Comparison of ENCODE assay signal across 9 cellular contexts in genomic region chr15:89893027-89893426, GRCh38. TPM values are rescaled to one million over a fixed set of nuclear protein-coding genes. Genes with fewer than 3 reads are reported as not detected.
DNase-seq lines count a peak whose midpoint lies in the region; ATAC-seq and TF ChIP-seq lines count a peak whose summit lies in the region.
"Had no signal": no experiment of that assay in that cellular context is flagged by ENCODE, and none has a peak within 500 bp of the region (broad histone marks: within the 10 kb centered on the region; RNA-seq: fewer than 3 reads in every experiment).

No MANE protein-coding gene starts in this region.

- no peak for ATAC-seq in GM18505 (IDR thresholded peaks at IDR 0.05; ENCODE audit: unreplicated experiment)
- no peak for ATAC-seq in GM19452 (IDR thresholded peaks at IDR 0.05; ENCODE audit: unreplicated experiment)
- ATAC-seq in HG03521 (IDR thresholded peaks at IDR 0.05; ENCODE audit: unreplicated experiment) = no peak

- H3K9me3 ChIP-seq in SJSA1 (replicated peaks) = no peaks in the 10 kb centered on the region
- H3K9me3 ChIP-seq in sigmoid colon = no peaks in the 10 kb centered on the region

- peak overlapping the region; percentile 80 for H3K4me3 ChIP-seq in GM12875 (ENCODE audit: low read depth, low read length)
- H3K4me3 ChIP-seq in SJSA1 = peak overlapping the region; percentile 69
- H3K4me3 ChIP-seq in sigmoid colon = peak overlapping the region; percentile 79 to 91 (median 80)

- WGBS in sigmoid colon, 2 donors = 14 to 29% methylated on average over 6 of the region's 6 CpGs

- no peak for TF ChIP-seq CTCF in GM12875 (IDR thresholded peaks at IDR 0.05; ENCODE audit: borderline replicate concordance, insufficient read depth, low read depth, low read length)
- TF ChIP-seq CTCF in sigmoid colon (IDR thresholded peaks at IDR 0.05) = no peak

- no peaks in the 10 kb centered on the region for H3K4me1 ChIP-seq in SJSA1 (replicated peaks)
- peaks cover 0 to 20% (median 15%) of the 10 kb centered on the region in 4 donors for H3K4me1 ChIP-seq in sigmoid colon

- intact Hi-C loops in sigmoid colon (cut with DNase I) = loop anchor here (2.0 to 10.0 kb wide), 2 partner anchors 108 to 342 kb away; partner anchors contain the start of genes CIB1, GDPGP1 and ZNF710
- intact Hi-C loops in head of caudate nucleus (cut with DNase I) = loop anchor here (10.0 kb wide), 1 partner anchor 112 kb away; the partner anchor contains the start of gene ZNF710

- H3K27me3 ChIP-seq in SJSA1 (replicated peaks) (no peaks in the 10 kb centered on the region), sigmoid colon (no peaks in the 10 kb centered on the region)

- DNase-seq in SJSA1 (ENCODE audit: low read depth in 1 of 2, low spot score in 2 of 2) (no peak), fibroblast of peridontal ligament (ENCODE audit: extremely low read depth) (peak; percentile 49), sigmoid colon (no peak), head of caudate nucleus (no peak)
- DNase-seq: NCI-H2227 treated with DMSO at 0.1 percent for 48 hours had no signal

- H3K27ac ChIP-seq in SJSA1 = peak overlapping the region; percentile 59
- H3K27ac ChIP-seq in sigmoid colon = peak overlapping the region; percentile 86 to 93 (median 90)

- TF ChIP-seq POLR2A in sigmoid colon (IDR thresholded peaks at IDR 0.05) (no peak), GM18505 (IDR thresholded peaks at IDR 0.05; ENCODE audit: borderline replicate concordance, extremely low read depth, insufficient read depth, insufficient read length) (no peak)

- TF ChIP-seq EP300 in sigmoid colon (IDR thresholded peaks at IDR 0.05) = no peak

- H3K36me3 ChIP-seq in SJSA1 (peaks cover 13% of the 10 kb centered on the region), sigmoid colon (peaks cover 4 to 10% (median 7%) of the 10 kb centered on the region in 4 donors)

RNA-seq across cellular contexts. Expression of gene AP3S2, which starts 0.8 kb away (rescaled TPM):
- total RNA-seq in SJSA1 (2014; rRNA removed; shearing (Covaris generic)) = 59.2 and 65.7 TPM in 2 replicates
- 10 to 100 TPM; 24.1 to 37.8 (median 26.6) TPM for total RNA-seq in sigmoid colon
- polyA plus RNA-seq in sigmoid colon = 10 to 100 TPM; 33.5 to 88.5 (median 51.7) TPM

RNA-seq across cellular contexts. Expression of gene ARPIN, which starts 19.7 kb away (rescaled TPM):
- 4.0 and 8.2 TPM in 2 replicates for total RNA-seq in SJSA1 (2014; rRNA removed; shearing (Covaris generic))
- total RNA-seq in sigmoid colon = 10 to 100 TPM; 17.9 to 33.5 (median 22.9) TPM
- polyA plus RNA-seq in sigmoid colon = 10 to 100 TPM; 16.2 to 19.3 (median 16.4) TPM
